In genomic region chrX:65707153-65707552, GRCh38 we compare ENCODE assay signal across 10 cellular contexts. TPM values are rescaled to one million over a fixed set of nuclear protein-coding genes. Genes with fewer than 3 reads are reported as not detected.
DNase-seq lines count a peak whose midpoint lies in the region; ATAC-seq, FAIRE-seq and TF ChIP-seq lines count a peak whose summit lies in the region.
"Had no signal": no experiment of that assay in that cellular context is flagged by ENCODE, and none has a peak within 500 bp of the region (broad histone marks: within the 10 kb centered on the region; RNA-seq: fewer than 3 reads in every experiment).

No MANE protein-coding gene starts in this region.

- H3K4me1 ChIP-seq in right cardiac atrium (ENCODE audit: control insufficient read depth, insufficient read depth, low read length) (peaks cover 38% of the 10 kb centered on the region), astrocyte (ENCODE audit: insufficient read depth, low read length) (peaks cover 36% of the 10 kb centered on the region)
- peaks cover 47 to 51% of the 10 kb centered on the region in 2 donors for H3K4me1 ChIP-seq in naive thymus-derived CD4-positive, alpha-beta T cell (ENCODE audit: control insufficient read depth in 2 of 2, insufficient read depth in 2 of 2, low read length in 2 of 2)

- H3K4me3 ChIP-seq in right cardiac atrium (ENCODE audit: low read length) (no peak overlapping the region), astrocyte (ENCODE audit: insufficient read depth, low read depth, low read length) (no peak overlapping the region)
- no peak overlapping the region for H3K4me3 ChIP-seq in naive thymus-derived CD4-positive, alpha-beta T cell (ENCODE audit: low read length)

- CTCF ChIA-PET in naive thymus-derived CD4-positive, alpha-beta T cell (lab: Charles Lee) = no interaction called here

- peaks cover 21% of the 10 kb centered on the region for H3K4me1 Mint-ChIP-seq in astrocyte (ENCODE audit: low read depth, unreplicated experiment)
- H3K4me1 Mint-ChIP-seq in naive thymus-derived CD4-positive, alpha-beta T cell = peaks cover 37 to 77% (median 68%) of the 10 kb centered on the region in 7 donors

- H3K36me3 Mint-ChIP-seq in astrocyte (ENCODE audit: low read depth, unreplicated experiment) = peaks cover 3% of the 10 kb centered on the region
- peaks cover 5 to 34% (median 29%) of the 10 kb centered on the region in 5 donors for H3K36me3 Mint-ChIP-seq in naive thymus-derived CD4-positive, alpha-beta T cell

- no peak overlapping the region for H2AFZ ChIP-seq in astrocyte (ENCODE audit: low read depth, low read length)

- peaks cover 92% of the 10 kb centered on the region for H3K79me2 ChIP-seq in astrocyte (ENCODE audit: insufficient read depth, low read length)

- WGBS in right cardiac atrium = 37% methylated on average over 2 of the region's 2 CpGs

- H3K27ac ChIP-seq in right cardiac atrium (ENCODE audit: low read length) (peak overlapping the region; percentile 99), astrocyte (ENCODE audit: low read depth, low read length) (peak overlapping the region; percentile 79)
- peak overlapping the region; percentile 64 for H3K27ac ChIP-seq in naive thymus-derived CD4-positive, alpha-beta T cell (ENCODE audit: low read depth, low read length)

- no peaks in the 10 kb centered on the region for H3K9me3 ChIP-seq in right cardiac atrium (ENCODE audit: control insufficient read depth, low read length)
- no peaks in the 10 kb centered on the region for H3K9me3 ChIP-seq in astrocyte (ENCODE audit: insufficient read depth, low read depth, low read length)
- no peaks in the 10 kb centered on the region for H3K9me3 ChIP-seq in naive thymus-derived CD4-positive, alpha-beta T cell (ENCODE audit: control insufficient read depth in 2 of 3, low read length in 3 of 3)

- no peak for FAIRE-seq in astrocyte (lab: Jason Lieb, UNC)

- H3K36me3 ChIP-seq in astrocyte (ENCODE audit: insufficient read depth, low read length) = peaks cover 2% of the 10 kb centered on the region
- H3K36me3 ChIP-seq in naive thymus-derived CD4-positive, alpha-beta T cell (ENCODE audit: control insufficient read depth in 2 of 3, insufficient read depth in 3 of 3, low read length in 3 of 3) = peaks cover 0 to 6% (median 0%) of the 10 kb centered on the region in 3 experiments

- DNase-seq in right cardiac atrium = no peak
- DNase-seq in left cardiac atrium = no peak
- DNase-seq in astrocyte (ENCODE audit: low read depth) = no peak
- DNase-seq in naive thymus-derived CD4-positive, alpha-beta T cell = no peak
- DNase-seq in superior temporal gyrus (ENCODE audit: extremely low spot score) = no peak
- no peak for DNase-seq in kidney tubule cell (ENCODE audit: low spot score)
- no peak for DNase-seq in SIG-M5 (lab: John Stamatoyannopoulos, UW)
- DNase-seq: COR-L47, KG1 had no signal

- H3K27ac Mint-ChIP-seq in astrocyte (ENCODE audit: unreplicated experiment) = peak overlapping the region; percentile 75
- H3K27ac Mint-ChIP-seq in naive thymus-derived CD4-positive, alpha-beta T cell = peak overlapping the region; percentile 75 to 96 (median 89)

- ATAC-seq in right cardiac atrium (no peak), left cardiac atrium (no peak), GM21360 (IDR thresholded peaks at IDR 0.05; ENCODE audit: unreplicated experiment) (no peak)
- ATAC-seq in naive thymus-derived CD4-positive, alpha-beta T cell = peak; percentile 13

- H3K4me3 Mint-ChIP-seq in astrocyte (ENCODE audit: unreplicated experiment) = no peak overlapping the region
- peak overlapping the region in 9 of 10 donors; percentile 3 to 79 (median 66) for H3K4me3 Mint-ChIP-seq in naive thymus-derived CD4-positive, alpha-beta T cell

- H3K9ac ChIP-seq in astrocyte (ENCODE audit: low read length) = peak overlapping the region; percentile 42

- no peaks in the 10 kb centered on the region for H3K27me3 Mint-ChIP-seq in astrocyte (ENCODE audit: low read depth, unreplicated experiment)
- H3K27me3 Mint-ChIP-seq in naive thymus-derived CD4-positive, alpha-beta T cell = no peaks in the 10 kb centered on the region

- H3K4me2 ChIP-seq in astrocyte (ENCODE audit: low read length) = peak overlapping the region; percentile 60

- intact Hi-C loops in right cardiac atrium (cut with DNase I) (loop anchor here in 1 of 4 donors (5.0 kb wide), 1 partner anchor 110 kb away; no protein-coding TSS in a partner anchor), left cardiac atrium (cut with DNase I) (no loop called here)
- intact Hi-C loops in naive thymus-derived CD4-positive, alpha-beta T cell (cut with micrococcal nuclease) = loop anchor here in 1 of 2 donors (1.0 to 2.0 kb wide), 2 partner anchors 9 to 16 kb away; no protein-coding TSS in a partner anchor

- POLR2A ChIA-PET in naive thymus-derived CD4-positive, alpha-beta T cell (lab: Charles Lee) = interaction anchor here (1.0 to 1.5 kb wide), 3 partner anchors 11 to 30 kb away, joined by 3 read pairs; no protein-coding TSS in a partner anchor

- no peaks in the 10 kb centered on the region for H3K27me3 ChIP-seq in right cardiac atrium (ENCODE audit: control insufficient read depth, insufficient read depth)
- H3K27me3 ChIP-seq in astrocyte (ENCODE audit: insufficient read depth, low read length) = no peaks in the 10 kb centered on the region
- no peaks in the 10 kb centered on the region for H3K27me3 ChIP-seq in naive thymus-derived CD4-positive, alpha-beta T cell (ENCODE audit: control insufficient read depth in 2 of 2, insufficient read depth in 2 of 2, low read length in 2 of 2)

- peaks cover 1% of the 10 kb centered on the region for H3K9me3 Mint-ChIP-seq in astrocyte (ENCODE audit: unreplicated experiment)
- peaks cover 0 to 5% (median 0%) of the 10 kb centered on the region in 11 donors for H3K9me3 Mint-ChIP-seq in naive thymus-derived CD4-positive, alpha-beta T cell

- peaks cover 74% of the 10 kb centered on the region for H4K20me1 ChIP-seq in astrocyte (ENCODE audit: insufficient read depth, low read length)

- no peak for TF ChIP-seq CTCF in astrocyte (IDR thresholded peaks at IDR 0.05; ENCODE audit: insufficient read depth, low read depth, low read length)

RNA-seq across cellular contexts. Expression of gene MSN, which starts 39.7 kb away (rescaled TPM):
- 100 to 1,000 TPM; 111 to 201 (median 120) TPM for total RNA-seq in right cardiac atrium
- polyA plus RNA-seq in right cardiac atrium = 78.1 TPM
- 100 to 1,000 TPM; 139 to 245 TPM for total RNA-seq in left cardiac atrium
- 356 and 369 TPM in 2 replicates for total RNA-seq in astrocyte
- 100 to 1,000 TPM; 267 to 635 (median 274) TPM for total RNA-seq in naive thymus-derived CD4-positive, alpha-beta T cell
- polyA plus RNA-seq in naive thymus-derived CD4-positive, alpha-beta T cell = 100 to 1,000 TPM; 485 to 550 TPM
